Comparison of ENCODE assay signal across 8 cellular contexts in the genomic region with DNA sequence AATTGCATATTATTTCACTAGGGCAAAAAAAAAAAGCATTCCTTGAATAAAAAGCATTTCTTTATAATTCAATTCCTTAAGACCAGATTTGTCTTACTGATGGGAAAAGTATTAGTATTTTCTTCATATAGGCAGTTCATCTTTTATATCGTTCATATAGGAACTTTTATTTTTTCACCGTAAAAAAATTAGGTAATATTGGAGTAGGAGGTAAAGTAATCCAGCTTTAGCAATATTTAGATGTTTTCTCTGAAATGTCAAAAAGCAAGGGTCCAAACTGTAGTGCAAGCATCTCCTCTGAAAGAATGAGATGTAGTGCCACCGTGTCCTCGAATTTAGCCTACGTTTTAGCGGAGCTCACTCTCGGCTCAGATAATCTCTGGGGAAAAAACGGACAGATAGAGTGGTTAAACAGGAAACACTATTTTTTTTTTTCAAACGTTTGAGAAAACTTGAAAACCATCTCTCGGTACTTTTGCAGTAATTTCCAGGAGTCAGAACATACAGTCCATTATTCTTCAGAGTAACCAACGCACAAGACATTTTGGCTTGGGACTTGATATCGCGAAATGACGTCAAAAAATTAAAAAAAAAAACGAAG. TPM values are rescaled to one million over a fixed set of nuclear protein-coding genes. Genes with fewer than 3 reads are reported as not detected.
DNase-seq lines count a peak whose midpoint lies in the region; ATAC-seq and TF ChIP-seq lines count a peak whose summit lies in the region.

No MANE protein-coding gene starts in this region.

- peaks cover 62% of the 10 kb centered on the region for H3K27me3 Mint-ChIP-seq in chondrocyte (ENCODE audit: low read depth)
- peaks cover 31 to 69% (median 51%) of the 10 kb centered on the region in 3 donors for H3K27me3 Mint-ChIP-seq in naive B cell

- H3K9me3 Mint-ChIP-seq in chondrocyte (ENCODE audit: low read depth) (no peaks in the 10 kb centered on the region), naive B cell (peaks cover 0 to 12% (median 3%) of the 10 kb centered on the region in 7 donors)

- peak overlapping the region; percentile 83 for H3K4me2 ChIP-seq in DOHH2 (ENCODE audit: low read length)

- no peaks in the 10 kb centered on the region for H3K36me3 ChIP-seq in DOHH2 (ENCODE audit: control insufficient read depth, low read length)

- peaks cover 73% of the 10 kb centered on the region for H3K27me3 ChIP-seq in DOHH2 (ENCODE audit: control insufficient read depth, low read length)

- no peaks in the 10 kb centered on the region for H3K79me2 ChIP-seq in DOHH2 (ENCODE audit: control insufficient read depth, low read length)

- H3K27ac ChIP-seq in DOHH2 (ENCODE audit: low read depth, low read length), result no peak overlapping the region

- peak overlapping the region; percentile 71 for H3K4me3 ChIP-seq in DOHH2 (ENCODE audit: low read length)

- TF ChIP-seq CTCF in DOHH2 (IDR thresholded peaks at IDR 0.05; ENCODE audit: low read depth, low read length, poor library complexity, severe bottlenecking), result no peak
- TF ChIP-seq CTCF in chondrocyte (IDR thresholded peaks at IDR 0.05), result no peak

- H3K4me1 ChIP-seq in DOHH2 (ENCODE audit: control insufficient read depth, low read length), result peaks cover 71% of the 10 kb centered on the region

- H3K36me3 Mint-ChIP-seq in chondrocyte (ENCODE audit: low read depth) (peaks cover 6% of the 10 kb centered on the region), naive B cell (no peaks in the 10 kb centered on the region)

- peaks cover 21% of the 10 kb centered on the region for H3K4me1 Mint-ChIP-seq in chondrocyte (ENCODE audit: low read depth)
- peaks cover 7 to 24% (median 18%) of the 10 kb centered on the region in 3 donors for H3K4me1 Mint-ChIP-seq in naive B cell

- H3K27ac Mint-ChIP-seq in chondrocyte (ENCODE audit: unreplicated experiment) (peak overlapping the region; percentile 94), naive B cell (peak overlapping the region; percentile 92 to 97 (median 97))

- H3K9me3 ChIP-seq in DOHH2 (ENCODE audit: control insufficient read depth, insufficient read depth, low read length), result no peaks in the 10 kb centered on the region

- H4K20me1 ChIP-seq in DOHH2 (ENCODE audit: control insufficient read depth, insufficient read depth, low read depth, low read length), result no peaks in the 10 kb centered on the region

- ATAC-seq in naive B cell (ENCODE audit: low read depth in 2 of 2) (no peak), HG03442 (IDR thresholded peaks at IDR 0.05; ENCODE audit: unreplicated experiment) (no peak)

- DNase-seq in M059J (ENCODE audit: low read depth) (peak; percentile 59), chondrocyte (ENCODE audit: low spot score) (no peak), naive B cell (no peak), kidney glomerular epithelial cell (lab: John Stamatoyannopoulos, UW) (no peak), AG20443 (ENCODE audit: low spot score) (no peak), NCI-H82 (lab: John Stamatoyannopoulos, UW) (no peak)

- H3K9me2 ChIP-seq in DOHH2 (replicated peaks; ENCODE audit: control insufficient read depth, low read length), result no peaks in the 10 kb centered on the region

- H3K4me3 Mint-ChIP-seq in chondrocyte (ENCODE audit: unreplicated experiment), result peak overlapping the region; percentile 83
- peak overlapping the region; percentile 81 to 97 (median 94) for H3K4me3 Mint-ChIP-seq in naive B cell

- peaks cover 23% of the 10 kb centered on the region for H3F3A ChIP-seq in DOHH2 (ENCODE audit: control insufficient read depth, insufficient read depth)

RNA-seq across cellular contexts. Expression of gene SPAG6, which starts 5.4 kb away (rescaled TPM):
- total RNA-seq in M059J (2014; rRNA removed; shearing (Covaris generic)), result 0.02 and 1.4 TPM in 2 replicates
- total RNA-seq in chondrocyte, result not detected in 3 replicates
- polyA plus RNA-seq in naive B cell (ENCODE audit: low read depth in 6 of 6), result not detected

RNA-seq across cellular contexts. Expression of gene BMI1, which starts 19.0 kb away (rescaled TPM):
- 34.2 and 34.4 TPM in 2 replicates for total RNA-seq in M059J (2014; rRNA removed; shearing (Covaris generic))
- total RNA-seq in chondrocyte, result 53.2 to 62.3 TPM (median 55.9 TPM) in 3 replicates
- polyA plus RNA-seq in naive B cell (ENCODE audit: low read depth in 6 of 6), result 10 to 100 TPM; 28.3 to 45.7 (median 33.3) TPM

RNA-seq across cellular contexts. Expression of gene COMMD3, which starts 23.7 kb away (rescaled TPM):
- 11.9 and 26.8 TPM in 2 replicates for total RNA-seq in M059J (2014; rRNA removed; shearing (Covaris generic))
- 51.4 to 68.9 TPM (median 55.8 TPM) in 3 replicates for total RNA-seq in chondrocyte
- polyA plus RNA-seq in naive B cell (ENCODE audit: low read depth in 6 of 6), result 100 to 1,000 TPM in 5 of 6 donors, 10 to 100 TPM in 1; 86.5 to 140 (median 110) TPM
